18 cellular contexts compared by ENCODE assay signal in the genomic region with DNA sequence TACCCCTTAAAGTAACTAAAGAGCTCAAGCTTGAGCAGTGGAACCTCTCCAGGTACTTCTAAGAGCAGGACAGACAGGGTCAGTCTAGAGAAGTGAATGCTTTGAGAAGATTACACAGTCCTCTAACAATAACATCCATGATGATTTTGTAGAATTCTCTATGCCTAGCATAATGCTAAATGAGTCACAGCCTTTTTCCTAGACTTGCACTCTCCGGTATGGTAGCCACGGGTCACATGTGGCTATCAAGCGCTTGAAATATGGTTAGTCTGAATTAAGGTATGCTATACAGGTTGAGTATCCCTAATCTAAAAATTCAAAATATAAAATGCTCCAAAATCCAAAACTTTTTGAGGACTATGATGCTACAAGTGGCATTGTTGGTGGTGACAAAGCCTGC.
DNase-seq lines count a peak whose midpoint lies in the region; ATAC-seq, FAIRE-seq and TF ChIP-seq lines count a peak whose summit lies in the region.
"Had no signal": no experiment of that assay in that cellular context is flagged by ENCODE, and none has a peak within 500 bp of the region (broad histone marks: within the 10 kb centered on the region; RNA-seq: fewer than 3 reads in every experiment).

No MANE protein-coding gene starts in this region.

- no peak for ATAC-seq in HG02759 (IDR thresholded peaks at IDR 0.05; ENCODE audit: unreplicated experiment)
- ATAC-seq in upper lobe of right lung = no peak
- ATAC-seq: K562, Right ventricle myocardium inferior had no signal

- DNase-seq in AG10803 (ENCODE audit: low read depth) = peak; percentile 17
- DNase-seq in HFFc6 = peak; percentile 30
- peak; percentile 61 for DNase-seq in astrocyte (ENCODE audit: low read depth)
- peak; percentile 9 for DNase-seq in kidney glomerular epithelial cell (lab: John Stamatoyannopoulos, UW)
- DNase-seq in NCI-H446 (lab: John Stamatoyannopoulos, UW) = no peak
- DNase-seq in upper lobe of right lung = no peak
- DNase-seq in MCF 10A (ENCODE audit: unreplicated experiment) = no peak
- DNase-seq: AML-193, GF-D8, NCI-H1092, NCI-H2107, NCI-H345, NCI-H748 treated with DMSO at 0.1 percent for 48 hours had no signal

- H3K27me3 ChIP-seq in astrocyte (ENCODE audit: insufficient read depth, low read length) = no peaks in the 10 kb centered on the region
- H3K27me3 ChIP-seq in upper lobe of right lung = no peaks in the 10 kb centered on the region

- BruUV-seq in MCF 10A (replicated peaks; lab: Mats Ljungman, UMichigan) = no TSS peak

- H3K27ac ChIP-seq in astrocyte (ENCODE audit: low read depth, low read length) (peak overlapping the region; percentile 68), upper lobe of right lung (no peak overlapping the region)
- H3K27ac ChIP-seq: HL-60 had no signal

- no peak for TF ChIP-seq CTCF in AG10803 (conservative IDR thresholded peaks at IDR 0.05; ENCODE audit: low read length)
- no peak for TF ChIP-seq CTCF in HFFc6 (IDR thresholded peaks at IDR 0.05)
- no peak for TF ChIP-seq CTCF in astrocyte (IDR thresholded peaks at IDR 0.05; ENCODE audit: insufficient read depth, low read depth, low read length)
- TF ChIP-seq CTCF in upper lobe of right lung (IDR thresholded peaks at IDR 0.05) = no peak
- TF ChIP-seq CTCF in MCF 10A (IDR thresholded peaks at IDR 0.05; ENCODE audit: unreplicated experiment) = no peak

- CTCF ChIA-PET in MCF 10A (lab: Yijun Ruan, JAX) = interaction anchor here (0.6 to 1.0 kb wide), 3 partner anchors 19 to 1847 kb away, joined by 3 to 5 read pairs (median 4); no protein-coding TSS in a partner anchor

- no peaks in the 10 kb centered on the region for H3K27me3 Mint-ChIP-seq in HFFc6 (ENCODE audit: insufficient read depth)
- H3K27me3 Mint-ChIP-seq in astrocyte (ENCODE audit: low read depth, unreplicated experiment) = no peaks in the 10 kb centered on the region
- H3K27me3 Mint-ChIP-seq in MCF 10A (ENCODE audit: insufficient read depth, unreplicated experiment) = no peaks in the 10 kb centered on the region

- no peak overlapping the region for H3K4me3 ChIP-seq in AG10803 (ENCODE audit: low read length)
- no peak overlapping the region for H3K4me3 ChIP-seq in astrocyte (ENCODE audit: insufficient read depth, low read depth, low read length)
- no peak overlapping the region for H3K4me3 ChIP-seq in upper lobe of right lung
- H3K4me3 ChIP-seq: K562 had no signal

- H3K36me3 ChIP-seq in astrocyte (ENCODE audit: insufficient read depth, low read length) = no peaks in the 10 kb centered on the region
- no peaks in the 10 kb centered on the region for H3K36me3 ChIP-seq in upper lobe of right lung

- H3K4me2 ChIP-seq in astrocyte (ENCODE audit: low read length) = peak overlapping the region; percentile 23

- H3K4me1 ChIP-seq in astrocyte (ENCODE audit: insufficient read depth, low read length) (peaks cover 42% of the 10 kb centered on the region), upper lobe of right lung (peaks cover 6% of the 10 kb centered on the region)

- H3K4me1 Mint-ChIP-seq in HFFc6 (ENCODE audit: low read depth) (peaks cover 74% of the 10 kb centered on the region), astrocyte (ENCODE audit: low read depth, unreplicated experiment) (peaks cover 30% of the 10 kb centered on the region), MCF 10A (ENCODE audit: insufficient read depth, unreplicated experiment) (peaks cover 41% of the 10 kb centered on the region)

- H3K9me3 Mint-ChIP-seq in HFFc6 = peaks cover 8% of the 10 kb centered on the region; the same call in 1 of the 2 replicates
- H3K9me3 Mint-ChIP-seq in astrocyte (ENCODE audit: unreplicated experiment) = no peaks in the 10 kb centered on the region
- H3K9me3 Mint-ChIP-seq in MCF 10A (ENCODE audit: unreplicated experiment) = peaks cover 7% of the 10 kb centered on the region

- H3K4me3 Mint-ChIP-seq in HFFc6 = no peak overlapping the region
- H3K4me3 Mint-ChIP-seq in astrocyte (ENCODE audit: unreplicated experiment) = no peak overlapping the region
- no peak overlapping the region for H3K4me3 Mint-ChIP-seq in MCF 10A (ENCODE audit: unreplicated experiment)

- H3K9ac ChIP-seq in astrocyte (ENCODE audit: low read length) = peak overlapping the region; percentile 15

- H3K9me3 ChIP-seq in astrocyte (ENCODE audit: insufficient read depth, low read depth, low read length) = no peaks in the 10 kb centered on the region
- H3K9me3 ChIP-seq in upper lobe of right lung = no peaks in the 10 kb centered on the region

- intact Hi-C loops in upper lobe of right lung (cut with DNase I) (no loop called here), MCF 10A (cut with micrococcal nuclease) (loop anchor here (5.0 kb wide), 1 partner anchor 166 kb away; the partner anchor contains the start of gene MKLN1)

- H3K36me3 Mint-ChIP-seq in HFFc6 (ENCODE audit: low read depth) (peaks cover 13% of the 10 kb centered on the region), astrocyte (ENCODE audit: low read depth, unreplicated experiment) (no peaks in the 10 kb centered on the region), MCF 10A (ENCODE audit: insufficient read depth, unreplicated experiment) (no peaks in the 10 kb centered on the region)

- H3K79me2 ChIP-seq in astrocyte (ENCODE audit: insufficient read depth, low read length) = no peaks in the 10 kb centered on the region

- H3K27ac Mint-ChIP-seq in HFFc6 (peak overlapping the region; percentile 56; the same call in 1 of the 2 replicates), astrocyte (ENCODE audit: unreplicated experiment) (peak overlapping the region; percentile 38), MCF 10A (ENCODE audit: low read depth, unreplicated experiment) (no peak overlapping the region)

- POLR2A ChIA-PET in MCF 10A (lab: Yijun Ruan, JAX) = interaction anchor here (1.0 kb wide), 1 partner anchor 11 kb away, joined by 4 read pairs; no protein-coding TSS in a partner anchor

- H2AFZ ChIP-seq in astrocyte (ENCODE audit: low read depth, low read length) = no peak overlapping the region

- no peaks in the 10 kb centered on the region for H4K20me1 ChIP-seq in astrocyte (ENCODE audit: insufficient read depth, low read length)

- peak; percentile 49 for FAIRE-seq in astrocyte (lab: Jason Lieb, UNC)
- FAIRE-seq: H1, K562 had no signal

Comparison
In these comparisons a context has a peak if more than half of its experiments do, and no peak if none do; other contexts are left out.
1. DNase-seq: peak in AG10803 (single experiment), HFFc6 (single experiment), astrocyte (single experiment) and kidney glomerular epithelial cell (single experiment); none in NCI-H446 (0 of 2), upper lobe of right lung (single experiment) and MCF 10A (single experiment).